ENCODE assay signal across 2 cellular contexts in the genomic region with DNA sequence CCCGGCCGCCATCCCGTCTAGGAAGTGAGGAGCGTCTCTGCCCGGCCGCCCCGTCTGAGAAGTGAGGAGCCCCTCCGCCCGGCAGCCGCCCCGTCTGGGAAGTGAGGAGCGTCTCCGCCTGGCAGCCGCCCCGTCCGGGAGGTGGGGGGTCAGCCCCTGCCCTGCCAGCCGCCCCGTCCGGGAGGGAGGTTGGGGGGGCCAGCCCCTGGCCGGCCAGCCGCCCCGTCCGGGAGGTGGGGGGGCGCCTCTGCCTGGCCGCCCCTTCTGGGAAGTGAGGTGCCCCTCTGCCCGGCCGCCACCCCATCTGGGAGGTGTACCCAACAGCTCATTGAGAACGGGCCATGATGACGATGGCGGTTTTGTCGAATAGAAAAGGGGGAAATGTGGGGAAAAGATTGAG. TPM values are rescaled to one million over a fixed set of nuclear protein-coding genes. Genes with fewer than 3 reads are reported as not detected.
DNase-seq lines count a peak whose midpoint lies in the region; ATAC-seq lines count a peak whose summit lies in the region.
"Not testable (repeated sequence)": the region's sequence is repeated elsewhere in the genome, so short reads cannot be mapped to it uniquely, and the experiment has no call there.

No MANE protein-coding gene starts in this region.

- H3K27ac Mint-ChIP-seq in T-helper 17 cell: peak overlapping the region; percentile 19

- H3K4me3 Mint-ChIP-seq in T-helper 17 cell: not testable (repeated sequence)

- not testable (repeated sequence) for DNase-seq in T-helper 17 cell
- DNase-seq in activated gamma-delta T cell (lab: John Stamatoyannopoulos, UW): peak; percentile 5

- not testable (repeated sequence) for H3K36me3 Mint-ChIP-seq in T-helper 17 cell (ENCODE audit: low read depth)

- H3K9me3 ChIP-seq in T-helper 17 cell (ENCODE audit: control insufficient read depth, low read length, poor library complexity, severe bottlenecking): not testable (repeated sequence)

- ATAC-seq in T-helper 17 cell: not testable (repeated sequence)

- not testable (repeated sequence) for H3K27me3 Mint-ChIP-seq in T-helper 17 cell

- not testable (repeated sequence) for H3K4me1 Mint-ChIP-seq in T-helper 17 cell

RNA-seq across cellular contexts. Expression of a gene that starts 59.5 kb away (rescaled TPM):
- total RNA-seq in T-helper 17 cell: 10 to 100 TPM in 1 of 2 donors, 1 to 10 TPM in 1; 8.8 to 13.1 TPM
